ENCODE assay signal across 21 cellular contexts in genomic region chr1:22846453-22846852, GRCh38.
DNase-seq lines count a peak whose midpoint lies in the region; ATAC-seq, FAIRE-seq and TF ChIP-seq lines count a peak whose summit lies in the region.
"Had no signal": no experiment of that assay in that cellular context is flagged by ENCODE, and none has a peak within 500 bp of the region (broad histone marks: within the 10 kb centered on the region; RNA-seq: fewer than 3 reads in every experiment).

No MANE protein-coding gene starts in this region.

- H3K23ac ChIP-seq in H9 (ENCODE audit: insufficient read length, low read depth, low read length): no peak overlapping the region

- H2BK120ac ChIP-seq in H9 (ENCODE audit: low read depth, low read length, poor library complexity, severe bottlenecking): no peak overlapping the region

- H3K27ac ChIP-seq in H9 (ENCODE audit: insufficient read length, low read depth, low read length) (no peak overlapping the region), K562 (ENCODE audit: extremely low read depth, low read depth, low read length) (no peak overlapping the region)
- H3K27ac ChIP-seq: colonic mucosa, neutrophil, SJCRH30, WERI-Rb-1 had no signal

- no peak overlapping the region for H4K8ac ChIP-seq in H9 (replicated peaks; ENCODE audit: insufficient read length, low read depth, low read length)

- POLR2A ChIA-PET in K562 (lab: Yijun Ruan, JAX): interaction anchor here (0.7 kb wide), 1 partner anchor 18 kb away, joined by 3 read pairs; no protein-coding TSS in a partner anchor

- H3K4me2 ChIP-seq in H9 (ENCODE audit: insufficient read depth, insufficient read length, low read length) (no peak overlapping the region), K562 (ENCODE audit: insufficient read depth, low read length) (no peak overlapping the region)
- H3K4me2 ChIP-seq: smooth muscle cell had no signal

- CTCF ChIA-PET in K562 (lab: Yijun Ruan, JAX; ENCODE audit: low intra/inter-chr PET ratio): interaction anchor here (0.6 kb wide), 1 partner anchor 83 kb away, joined by 3 read pairs; no protein-coding TSS in a partner anchor

- H3K4me1 Mint-ChIP-seq in activated naive CD8-positive, alpha-beta T cell treated with anti-CD3 and anti-CD28 coated beads, Interleukin-2, amount 50 U/mL, for 24 hours: no peaks in the 10 kb centered on the region
- H3K4me1 Mint-ChIP-seq in activated naive CD8-positive, alpha-beta T cell treated with anti-CD3 and anti-CD28 coated beads for 36 hours: no peaks in the 10 kb centered on the region
- peaks cover 19 to 32% of the 10 kb centered on the region in 2 experiments for H3K4me1 Mint-ChIP-seq in H9

- H3K18ac ChIP-seq in H9 (ENCODE audit: insufficient read length, low read depth, low read length): no peak overlapping the region

- no peak overlapping the region for H2BK5ac ChIP-seq in H9 (ENCODE audit: insufficient read length, low read length)

- no peaks in the 10 kb centered on the region for H3K27me3 ChIP-seq in H9 (ENCODE audit: insufficient read depth, low read length)
- peaks cover 33 to 90% of the 10 kb centered on the region in 2 experiments for H3K27me3 ChIP-seq in K562 (ENCODE audit: control insufficient read depth in 2 of 2, insufficient read depth in 2 of 2, low read length in 2 of 2)
- H3K27me3 ChIP-seq: colonic mucosa, SJCRH30 had no signal

- H3K27me3 Mint-ChIP-seq in activated naive CD8-positive, alpha-beta T cell treated with anti-CD3 and anti-CD28 coated beads, Interleukin-2, amount 50 U/mL, for 24 hours: peaks cover 20% of the 10 kb centered on the region
- peaks cover 33% of the 10 kb centered on the region for H3K27me3 Mint-ChIP-seq in activated naive CD8-positive, alpha-beta T cell treated with anti-CD3 and anti-CD28 coated beads for 36 hours
- H3K27me3 Mint-ChIP-seq in H9 (ENCODE audit: low read depth): peaks cover 4% of the 10 kb centered on the region; the same call in 1 of the 2 replicates

- H4K20me1 ChIP-seq in H9 (ENCODE audit: control insufficient read depth, insufficient read depth, insufficient read length): no peaks in the 10 kb centered on the region
- no peaks in the 10 kb centered on the region; the same call in 1 of the 2 replicates for H4K20me1 ChIP-seq in K562 (replicated peaks; ENCODE audit: control insufficient read depth, insufficient read depth, low read length)

- no peak for TF ChIP-seq CTCF in H9 (conservative IDR thresholded peaks at IDR 0.05)
- TF ChIP-seq CTCF in K562 (IDR thresholded peaks at IDR 0.05 in 2 of 3, conservative IDR thresholded peaks at IDR 0.05 in 1 of 3; ENCODE audit: insufficient read depth in 2 of 3, low read depth in 1 of 3, low read length in 3 of 3): no peak
- no peak for TF ChIP-seq CTCF in GM10266 (IDR thresholded peaks at IDR 0.05; ENCODE audit: control insufficient read depth, insufficient read depth, low read depth, missing control alignments)

- no peaks in the 10 kb centered on the region for H3K36me3 Mint-ChIP-seq in activated naive CD8-positive, alpha-beta T cell treated with anti-CD3 and anti-CD28 coated beads, Interleukin-2, amount 50 U/mL, for 24 hours (ENCODE audit: low read depth)
- H3K36me3 Mint-ChIP-seq in activated naive CD8-positive, alpha-beta T cell treated with anti-CD3 and anti-CD28 coated beads for 36 hours: no peaks in the 10 kb centered on the region
- H3K36me3 Mint-ChIP-seq in H9 (ENCODE audit: insufficient read depth in 1 of 3, low read depth in 3 of 3): no peaks in the 10 kb centered on the region
- H3K36me3 Mint-ChIP-seq: type B pancreatic cell had no signal

- no peak for TF ChIP-seq RAD21 in K562 (CRISPR knock-in tag; conservative IDR thresholded peaks at IDR 0.05 in 1 of 2, IDR thresholded peaks at IDR 0.05 in 1 of 2)

- no peak overlapping the region for H4K91ac ChIP-seq in H9 (ENCODE audit: insufficient read length, low read depth, low read length)

- H3K79me2 ChIP-seq in H9 (ENCODE audit: insufficient read depth, low read length) (no peaks in the 10 kb centered on the region), K562 (ENCODE audit: control insufficient read depth, insufficient read depth, low read length) (no peaks in the 10 kb centered on the region)

- ATAC-seq in activated naive CD8-positive, alpha-beta T cell treated with anti-CD3 and anti-CD28 coated beads, Interleukin-2, amount 50 U/mL, for 24 hours: no peak
- ATAC-seq in K562: no peak
- ATAC-seq in GM21529 (IDR thresholded peaks at IDR 0.05; ENCODE audit: unreplicated experiment): no peak
- ATAC-seq: right cardiac atrium had no signal

- no TSS peak for BruUV-seq in K562 (replicated peaks; lab: Mats Ljungman, UMichigan)

- H3K9me3 ChIP-seq in H9 (ENCODE audit: control insufficient read depth, low read depth, low read length) (no peaks in the 10 kb centered on the region), K562 (replicated peaks; ENCODE audit: control insufficient read depth, insufficient read depth, low read depth, low read length) (no peaks in the 10 kb centered on the region)
- H3K9me3 ChIP-seq: colonic mucosa, neutrophil, SJCRH30 had no signal

- no peak for TF ChIP-seq EP300 in K562 (IDR thresholded peaks at IDR 0.05; ENCODE audit: low read length)

- no peak overlapping the region for H3K4me3 ChIP-seq in K562
- H3K4me3 ChIP-seq: colonic mucosa, SJCRH30, smooth muscle cell had no signal

- no peak overlapping the region for H2BK12ac ChIP-seq in H9 (ENCODE audit: insufficient read length, low read depth, low read length)

- intact Hi-C loops in K562 (cut with micrococcal nuclease): no loop called here

- DNase-seq in activated naive CD8-positive, alpha-beta T cell treated with anti-CD3 and anti-CD28 coated beads, Interleukin-2, amount 50 U/mL, for 24 hours: peak; percentile 4
- DNase-seq in activated naive CD8-positive, alpha-beta T cell treated with anti-CD3 and anti-CD28 coated beads for 36 hours: no peak
- DNase-seq in H9 (no peak), K562 (ENCODE audit: extremely low read depth in 1 of 4, low spot score in 3 of 4) (peak in 1 of 4 experiments; percentile 15), GM10266 (ENCODE audit: extremely low spot score) (no peak)
- peak; percentile 26 for DNase-seq in stimulated activated CD8-positive, alpha-beta memory T cell treated with anti-CD3 and anti-CD28 coated beads, Interleukin-4, amount 100 ng/mL, for 48 hours
- DNase-seq: activated CD4-positive, alpha-beta T cell treated with anti-CD3 and anti-CD28 coated beads, Interleukin-2, amount 50 U/mL, for 4 hours; activated effector memory CD4-positive, alpha-beta T cell treated with Interleukin-2 at 50 U/mL for 16 hours; colonic mucosa; COR-L47; effector CD8-positive, alpha-beta T cell; NCI-H1048; right cardiac atrium; SJCRH30; T-helper 9 cell; WERI-Rb-1 had no signal

- H4K5ac ChIP-seq in H9 (ENCODE audit: insufficient read length, low read depth, low read length): no peak overlapping the region

- H3K36me3 ChIP-seq in K562 (ENCODE audit: control insufficient read depth, insufficient read depth, low read length): no peaks in the 10 kb centered on the region
- H3K36me3 ChIP-seq: colonic mucosa, neutrophil, SJCRH30, WERI-Rb-1 had no signal

- H2BK20ac ChIP-seq in H9 (ENCODE audit: low read depth, low read length, poor library complexity, severe bottlenecking): no peak overlapping the region

- no peak overlapping the region for H2AFZ ChIP-seq in H9 (ENCODE audit: low read length)
- no peak overlapping the region for H2AFZ ChIP-seq in K562 (ENCODE audit: low read depth, low read length)

- H3K4me1 ChIP-seq in H9 (ENCODE audit: insufficient read depth, low read length) (no peaks in the 10 kb centered on the region), K562 (replicated peaks in 1 of 2; ENCODE audit: control insufficient read depth in 2 of 2, insufficient read depth in 2 of 2, low read length in 2 of 2) (no peaks in the 10 kb centered on the region)
- H3K4me1 ChIP-seq: colonic mucosa had no signal

- H3K27ac Mint-ChIP-seq in activated naive CD8-positive, alpha-beta T cell treated with anti-CD3 and anti-CD28 coated beads, Interleukin-2, amount 50 U/mL, for 24 hours: no peak overlapping the region
- no peak overlapping the region for H3K27ac Mint-ChIP-seq in activated naive CD8-positive, alpha-beta T cell treated with anti-CD3 and anti-CD28 coated beads for 36 hours
- H3K27ac Mint-ChIP-seq in H9: no peak overlapping the region

- no peaks in the 10 kb centered on the region for H3K9me3 Mint-ChIP-seq in activated naive CD8-positive, alpha-beta T cell treated with anti-CD3 and anti-CD28 coated beads, Interleukin-2, amount 50 U/mL, for 24 hours
- no peaks in the 10 kb centered on the region for H3K9me3 Mint-ChIP-seq in activated naive CD8-positive, alpha-beta T cell treated with anti-CD3 and anti-CD28 coated beads for 36 hours
- H3K9me3 Mint-ChIP-seq in H9: no peaks in the 10 kb centered on the region
- H3K9me3 Mint-ChIP-seq: type B pancreatic cell had no signal

- no peak overlapping the region for H2BK15ac ChIP-seq in H9 (ENCODE audit: low read depth, low read length)

- no peak overlapping the region for H3K9ac ChIP-seq in H9 (ENCODE audit: extremely low read depth, insufficient read length, low read length)
- H3K9ac ChIP-seq in K562 (ENCODE audit: insufficient read depth in 1 of 2, low read depth in 2 of 2, low read length in 2 of 2): no peak overlapping the region

- no peak overlapping the region for H3K4me3 Mint-ChIP-seq in activated naive CD8-positive, alpha-beta T cell treated with anti-CD3 and anti-CD28 coated beads, Interleukin-2, amount 50 U/mL, for 24 hours
- no peak overlapping the region for H3K4me3 Mint-ChIP-seq in activated naive CD8-positive, alpha-beta T cell treated with anti-CD3 and anti-CD28 coated beads for 36 hours
- no peak overlapping the region for H3K4me3 Mint-ChIP-seq in H9

- H2AK5ac ChIP-seq in H9 (ENCODE audit: insufficient read length, low read length): no peak overlapping the region

- TF ChIP-seq POLR2A in K562 (conservative IDR thresholded peaks at IDR 0.05): no peak

- no peak for FAIRE-seq in K562 (lab: Jason Lieb, UNC)
- FAIRE-seq: GM12892 had no signal

- no peak overlapping the region for H3K56ac ChIP-seq in H9 (ENCODE audit: insufficient read length, low read depth, low read length)

- no peaks in the 10 kb centered on the region for H3K23me2 ChIP-seq in H9 (ENCODE audit: insufficient read length, low read depth, low read length, poor library complexity, severe bottlenecking)

- H3K14ac ChIP-seq in H9 (ENCODE audit: insufficient read depth, low read length): peak overlapping the region; percentile 1; the same call in 1 of the 2 replicates

- H3K79me1 ChIP-seq in H9 (ENCODE audit: insufficient read depth, low read depth, low read length, poor library complexity, severe bottlenecking): no peaks in the 10 kb centered on the region

- H3T11ph ChIP-seq in H9 (ENCODE audit: low read length): no peak overlapping the region

- in situ Hi-C loops in K562 (cut with MboI): no loop called here

- WGBS in H9 (ENCODE audit: extremely low coverage, insufficient read length, low lambda C conversion rate): no CpG with 5 or more reads among the region's 12 CpGs
- WGBS in K562 (ENCODE audit: insufficient coverage, low coverage, missing lambda C conversion rate): 0% methylated on average over 12 of the region's 12 CpGs

- H3K9me1 ChIP-seq in K562 (ENCODE audit: control insufficient read depth, insufficient read depth, low read length): no peaks in the 10 kb centered on the region

- H3K4ac ChIP-seq in H9 (ENCODE audit: low read depth, low read length): no peak overlapping the region

TF ChIP-seq in K562, 482 proteins besides CTCF, POLR2A, EP300 and RAD21 (continues in another document):
- TF ChIP-seq NFE2 (IDR thresholded peaks at IDR 0.05; ENCODE audit: low read depth): 0 out of 2 replicates have a peak, but pooled peaks have one; percentile 21
- TF ChIP-seq TGIF2 (CRISPR knock-in tag; IDR thresholded peaks at IDR 0.05): no peak

Comparison
In these comparisons a context has a peak if more than half of its experiments do, and no peak if none do; other contexts are left out.
1. DNase-seq: peak in activated naive CD8-positive, alpha-beta T cell treated with anti-CD3 and anti-CD28 coated beads, Interleukin-2, amount 50 U/mL, for 24 hours (single experiment) and stimulated activated CD8-positive, alpha-beta memory T cell treated with anti-CD3 and anti-CD28 coated beads, Interleukin-4, amount 100 ng/mL, for 48 hours (single experiment); none in activated naive CD8-positive, alpha-beta T cell treated with anti-CD3 and anti-CD28 coated beads for 36 hours (single experiment), H9 (single experiment) and GM10266 (single experiment).